9 cellular contexts compared by ENCODE assay signal in the genomic region with DNA sequence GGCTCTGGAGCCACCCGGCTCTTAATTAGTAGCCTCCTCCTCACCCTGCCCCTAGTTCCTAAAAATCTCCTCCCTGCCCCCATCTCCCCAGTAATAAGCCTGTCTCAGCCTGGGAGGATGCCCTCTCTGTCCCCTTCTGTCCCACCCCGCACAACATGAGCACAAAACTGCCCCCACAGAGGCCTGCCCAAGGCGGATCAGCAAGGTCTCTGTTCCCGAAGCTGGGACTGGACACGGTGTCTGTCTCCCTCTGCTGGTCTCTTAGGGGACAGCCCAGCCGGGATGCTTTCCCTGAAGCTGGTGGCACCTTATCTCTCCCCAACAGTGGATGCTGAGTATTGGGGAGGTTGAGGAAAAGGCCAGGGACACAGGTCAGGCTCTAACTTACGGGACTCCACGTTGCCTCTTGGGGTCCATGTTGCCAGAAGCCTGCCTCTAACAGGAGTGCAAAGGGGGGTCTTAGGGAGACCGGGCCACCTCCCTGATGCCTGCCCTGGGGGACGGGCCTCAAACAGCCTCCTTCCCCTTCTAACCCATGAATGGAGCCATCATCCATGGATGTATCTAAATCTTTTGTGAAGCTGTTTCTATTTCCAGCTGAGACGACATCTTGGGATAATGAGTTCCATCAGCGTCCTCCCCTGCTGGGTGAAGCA. TPM values are rescaled to one million over a fixed set of nuclear protein-coding genes. Genes with fewer than 3 reads are reported as not detected.
A peak's percentile ranks its signal among the peaks of the same experiment; 100 is the strongest.
DNase-seq lines count a peak whose midpoint lies in the region; TF ChIP-seq lines count a peak whose summit lies in the region.
"Had no signal": no experiment of that assay in that cellular context is flagged by ENCODE, and none has a peak within 500 bp of the region (broad histone marks: within the 10 kb centered on the region; RNA-seq: fewer than 3 reads in every experiment).

No MANE protein-coding gene starts in this region.

- H2AFZ ChIP-seq in Loucy (ENCODE audit: low read length) = no peak overlapping the region

- no peaks in the 10 kb centered on the region for H3K9me3 ChIP-seq in Loucy (ENCODE audit: insufficient read depth, low read depth, low read length)
- no peaks in the 10 kb centered on the region for H3K9me3 ChIP-seq in vagina

- TF ChIP-seq CTCF in Loucy (conservative IDR thresholded peaks at IDR 0.05; ENCODE audit: low read length) (peak; percentile 94), glutamatergic neuron (IDR thresholded peaks at IDR 0.05; ENCODE audit: partially characterized antibody, unreplicated experiment) (peak; percentile 88), progenitor cell of endocrine pancreas (IDR thresholded peaks at IDR 0.05; ENCODE audit: unreplicated experiment) (peak; percentile 96), vagina (IDR thresholded peaks at IDR 0.05) (peak; percentile 95 to 99 (median 98))

- no peaks in the 10 kb centered on the region for H3K36me3 ChIP-seq in Loucy (ENCODE audit: insufficient read depth, low read length)
- no peaks in the 10 kb centered on the region for H3K36me3 ChIP-seq in vagina

- no peak for TF ChIP-seq POLR2A in vagina (IDR thresholded peaks at IDR 0.05)

- no peak overlapping the region for H3K4me3 ChIP-seq in Loucy (ENCODE audit: low read length, poor library complexity, severe bottlenecking)
- no peak overlapping the region for H3K4me3 ChIP-seq in vagina

- H3K79me2 ChIP-seq in Loucy (ENCODE audit: insufficient read depth, low read length) = no peaks in the 10 kb centered on the region

- intact Hi-C loops in vagina (cut with DNase I) = loop anchor here (5.0 kb wide), 1 partner anchor 35 kb away; no protein-coding TSS in a partner anchor

- H3K27me3 ChIP-seq in Loucy (ENCODE audit: insufficient read depth, low read length, poor library complexity, severe bottlenecking) = no peaks in the 10 kb centered on the region
- no peaks in the 10 kb centered on the region for H3K27me3 ChIP-seq in vagina

- H3K36me3 Mint-ChIP-seq in activated naive CD4-positive, alpha-beta T cell treated with anti-CD3 and anti-CD28 coated beads, Interleukin-2, amount 50 U/mL, for 24 hours = no peaks in the 10 kb centered on the region
- H3K36me3 Mint-ChIP-seq in glutamatergic neuron (ENCODE audit: unreplicated experiment) = no peaks in the 10 kb centered on the region
- no peaks in the 10 kb centered on the region for H3K36me3 Mint-ChIP-seq in progenitor cell of endocrine pancreas (ENCODE audit: insufficient read depth)

- H3F3A ChIP-seq in Loucy (ENCODE audit: low read depth) = no peaks in the 10 kb centered on the region

- H3K4me2 ChIP-seq in Loucy (ENCODE audit: low read depth, low read length, poor library complexity, severe bottlenecking) = no peak overlapping the region

- no peak overlapping the region for H3K9ac ChIP-seq in Loucy (ENCODE audit: low read depth, low read length, poor library complexity, severe bottlenecking)

- peak overlapping the region; percentile 81 for H3K27ac Mint-ChIP-seq in activated naive CD4-positive, alpha-beta T cell treated with anti-CD3 and anti-CD28 coated beads, Interleukin-2, amount 50 U/mL, for 24 hours
- no peak overlapping the region for H3K27ac Mint-ChIP-seq in glutamatergic neuron (ENCODE audit: unreplicated experiment)
- H3K27ac Mint-ChIP-seq in progenitor cell of endocrine pancreas = no peak overlapping the region

- no peak overlapping the region for H3K4me3 Mint-ChIP-seq in activated naive CD4-positive, alpha-beta T cell treated with anti-CD3 and anti-CD28 coated beads, Interleukin-2, amount 50 U/mL, for 24 hours
- H3K4me3 Mint-ChIP-seq in glutamatergic neuron (ENCODE audit: unreplicated experiment) (no peak overlapping the region), progenitor cell of endocrine pancreas (ENCODE audit: low read depth) (no peak overlapping the region)

- no peaks in the 10 kb centered on the region for H3K9me3 Mint-ChIP-seq in activated naive CD4-positive, alpha-beta T cell treated with anti-CD3 and anti-CD28 coated beads, Interleukin-2, amount 50 U/mL, for 24 hours
- H3K9me3 Mint-ChIP-seq in glutamatergic neuron (ENCODE audit: unreplicated experiment) = no peaks in the 10 kb centered on the region
- H3K9me3 Mint-ChIP-seq in progenitor cell of endocrine pancreas (ENCODE audit: low read depth) = no peaks in the 10 kb centered on the region

- no peaks in the 10 kb centered on the region for H3K27me3 Mint-ChIP-seq in activated naive CD4-positive, alpha-beta T cell treated with anti-CD3 and anti-CD28 coated beads, Interleukin-2, amount 50 U/mL, for 24 hours
- H3K27me3 Mint-ChIP-seq in glutamatergic neuron (ENCODE audit: unreplicated experiment) (peaks cover 16% of the 10 kb centered on the region), progenitor cell of endocrine pancreas (peaks cover 43% of the 10 kb centered on the region)

- H4K20me1 ChIP-seq in Loucy (ENCODE audit: insufficient read depth, low read length, poor library complexity, severe bottlenecking) = no peaks in the 10 kb centered on the region

- H3K4me1 ChIP-seq in Loucy (ENCODE audit: insufficient read depth, low read length, poor library complexity, severe bottlenecking) = no peaks in the 10 kb centered on the region
- peaks cover 23% of the 10 kb centered on the region for H3K4me1 ChIP-seq in vagina

- DNase-seq in NCI-H2029 treated with DMSO at 0.1 percent for 48 hours (lab: John Stamatoyannopoulos, UW) (peak; percentile 52), NCI-H2029 (lab: John Stamatoyannopoulos, UW) (no peak), SKM-1 (lab: John Stamatoyannopoulos, UW; ENCODE audit: unreplicated experiment) (peak; percentile 66), glutamatergic neuron (peak; percentile 88), progenitor cell of endocrine pancreas (ENCODE audit: low spot score, unreplicated experiment) (peak; percentile 70), vagina (ENCODE audit: extremely low spot score in 2 of 2) (no peak)

- no peak overlapping the region for H3K27ac ChIP-seq in vagina

- no peaks in the 10 kb centered on the region for H3K9me2 ChIP-seq in Loucy (replicated peaks; ENCODE audit: low read depth, low read length)

- peaks cover 4% of the 10 kb centered on the region for H3K4me1 Mint-ChIP-seq in activated naive CD4-positive, alpha-beta T cell treated with anti-CD3 and anti-CD28 coated beads, Interleukin-2, amount 50 U/mL, for 24 hours
- H3K4me1 Mint-ChIP-seq in glutamatergic neuron (ENCODE audit: low read depth, unreplicated experiment) (peaks cover 5% of the 10 kb centered on the region), progenitor cell of endocrine pancreas (ENCODE audit: low read depth) (no peaks in the 10 kb centered on the region)

RNA-seq across cellular contexts. Expression of a gene that starts 9.2 kb away (rescaled TPM):
- total RNA-seq in glutamatergic neuron (ENCODE audit: unreplicated experiment) = 12.1 TPM
- total RNA-seq in progenitor cell of endocrine pancreas = 39.0 and 49.1 TPM in 2 replicates
- total RNA-seq in vagina = 20.6 TPM

RNA-seq across cellular contexts. Expression of a gene that starts 9.2 kb away (rescaled TPM):
- total RNA-seq in glutamatergic neuron (ENCODE audit: unreplicated experiment) (not detected), progenitor cell of endocrine pancreas (5.4 and 6.9 TPM in 2 replicates), vagina (20.6 TPM)

RNA-seq across cellular contexts. Expression of a gene that starts 19.0 kb away (rescaled TPM):
- 163 TPM for total RNA-seq in glutamatergic neuron (ENCODE audit: unreplicated experiment)
- 140 and 145 TPM in 2 replicates for total RNA-seq in progenitor cell of endocrine pancreas
- total RNA-seq in vagina = 102 TPM

RNA-seq across cellular contexts. Expression of a gene that starts 21.3 kb away (rescaled TPM):
- total RNA-seq in glutamatergic neuron (ENCODE audit: unreplicated experiment) = not detected
- total RNA-seq in progenitor cell of endocrine pancreas = 0.24 TPM in 1 of 2 replicates, not detected in the other
- total RNA-seq in vagina = 6.6 TPM
- total RNA-seq: pulmonary artery endothelial cell had no signal

RNA-seq across cellular contexts. Expression of a gene that starts 29.3 kb away (rescaled TPM):
- total RNA-seq in glutamatergic neuron (ENCODE audit: unreplicated experiment) (15.4 TPM), progenitor cell of endocrine pancreas (19.8 and 21.1 TPM in 2 replicates), vagina (80.0 TPM)

Comparison
In these comparisons a context has a peak if more than half of its experiments do, and no peak if none do; other contexts are left out.
1. DNase-seq: peak in NCI-H2029 treated with DMSO at 0.1 percent for 48 hours (single experiment), SKM-1 (single experiment), glutamatergic neuron (single experiment) and progenitor cell of endocrine pancreas (single experiment); none in NCI-H2029 (single experiment) and vagina (0 of 2).
2. Peak in every context shown above with its lines, with median percentiles within 50 percentile points of each other: CTCF ChIP-seq.